In the genomic region with DNA sequence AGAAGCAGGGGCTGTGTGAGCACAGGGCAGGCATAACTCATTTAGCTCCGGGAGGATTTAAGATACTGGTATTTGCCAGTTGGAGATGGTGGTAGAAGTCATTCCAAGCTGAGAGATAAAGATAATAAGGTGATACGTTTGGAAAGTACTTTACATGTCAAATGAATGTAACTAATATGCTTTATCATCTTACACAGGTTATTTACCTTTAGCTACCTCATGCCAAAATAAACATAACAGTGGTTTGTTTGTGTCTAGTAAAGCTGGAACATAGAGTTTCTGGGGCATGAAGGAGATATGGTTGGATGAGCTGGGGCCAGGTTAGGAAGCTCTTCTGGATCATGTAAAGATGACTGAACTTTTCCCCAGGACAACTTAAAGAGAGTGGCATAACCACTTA, we compare ENCODE assay signal across 24 cellular contexts.
A peak's percentile ranks its signal among the peaks of the same experiment; 100 is the strongest.
DNase-seq lines count a peak whose midpoint lies in the region; TF ChIP-seq lines count a peak whose summit lies in the region.
"Had no signal": no experiment of that assay in that cellular context is flagged by ENCODE, and none has a peak within 500 bp of the region (broad histone marks: within the 10 kb centered on the region; RNA-seq: fewer than 3 reads in every experiment).

No MANE protein-coding gene starts in this region.

- TF ChIP-seq CTCF in LNCaP clone FGC (IDR thresholded peaks at IDR 0.05; ENCODE audit: control insufficient read depth, extremely low read depth, insufficient read depth), result no peak
- TF ChIP-seq CTCF in VCaP (conservative IDR thresholded peaks at IDR 0.05), result no peak

- peak overlapping the region; percentile 65 for H3K27ac ChIP-seq in VCaP
- H3K27ac ChIP-seq: body of pancreas, right atrium auricular region, spleen, suprapubic skin, uterus had no signal

- DNase-seq in COR-L47 (lab: John Stamatoyannopoulos, UW) (peak; percentile 76), LNCaP clone FGC (ENCODE audit: low read depth) (peak; percentile 92), NCI-H345 treated with DMSO at 0.1 percent for 48 hours (lab: John Stamatoyannopoulos, UW; ENCODE audit: unreplicated experiment) (peak; percentile 56), cardiac septum (ENCODE audit: low spot score) (no peak), NCI-H446 treated with DMSO at 0.1 percent for 48 hours (lab: John Stamatoyannopoulos, UW) (no peak), EL (no peak), pons (ENCODE audit: low spot score) (no peak)
- DNase-seq: activated CD4-positive, alpha-beta T cell treated with anti-CD3 and anti-CD28 coated beads for 48 hours; activated T-cell treated with anti-CD3 and anti-CD28 coated beads, Interleukin-2, amount 50 U/mL, for 24 hours; BE2C; body of pancreas; foreskin fibroblast; immature natural killer cell; IMR-90; left ventricle myocardium superior; natural killer cell; RPMI8226; spleen; stimulated activated CD4-positive, alpha-beta T cell treated with anti-CD3 and anti-CD28 coated beads, Interleukin-4, amount 100 ng/mL, for 1 hour; T-helper 2 cell; uterus had no signal

- intact Hi-C loops in cardiac septum (cut with DNase I), result no loop called here

- H3K4me3 ChIP-seq in LNCaP clone FGC (ENCODE audit: low read depth, low read length), result no peak overlapping the region
- H3K4me3 ChIP-seq: body of pancreas, right atrium auricular region, spleen, suprapubic skin, uterus had no signal

Comparison
In these comparisons a context has a peak if more than half of its experiments do, and no peak if none do; other contexts are left out.
1. DNase-seq: peak in COR-L47 (single experiment), LNCaP clone FGC (single experiment) and NCI-H345 treated with DMSO at 0.1 percent for 48 hours (single experiment); none in cardiac septum (single experiment), NCI-H446 treated with DMSO at 0.1 percent for 48 hours (single experiment), EL (single experiment) and pons (single experiment).